ENCODE assay signal across 22 cellular contexts in the genomic region with DNA sequence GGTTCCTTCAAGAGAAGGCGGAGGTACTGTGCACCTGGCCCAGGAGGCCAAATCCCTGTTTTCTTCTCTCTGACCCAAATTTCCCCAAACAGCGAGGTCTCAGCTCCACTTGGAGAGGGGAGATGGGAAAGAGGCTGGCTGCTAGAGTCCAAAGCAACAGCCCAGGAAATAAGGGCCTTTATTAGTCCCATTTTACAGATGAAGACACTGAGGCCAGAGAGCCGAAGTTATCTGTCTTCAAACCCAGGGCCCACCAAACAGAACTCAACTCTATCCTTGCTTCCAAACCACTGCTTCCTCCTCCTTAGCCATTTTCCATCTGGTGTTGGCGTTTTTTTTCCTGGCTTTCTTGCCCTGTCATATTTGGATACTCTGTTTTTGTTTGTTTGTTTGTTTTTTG.
"Had no signal": no experiment of that assay in that cellular context is flagged by ENCODE, and none has a peak within 500 bp of the region (broad histone marks: within the 10 kb centered on the region; RNA-seq: fewer than 3 reads in every experiment).

No MANE protein-coding gene starts in this region.

- H3K27me3 ChIP-seq: brain microvascular endothelial cell, cardiac muscle cell had no signal

- FAIRE-seq: colon had no signal

- ATAC-seq: activated CD8-positive, alpha-beta T cell treated with anti-CD3 and anti-CD28 coated beads for 36 hours; activated T-cell treated with anti-CD3 and anti-CD28 coated beads, Interleukin-2, amount 50 U/mL, for 72 hours; Panc1 had no signal

- H3K36me3 ChIP-seq: brain microvascular endothelial cell, cardiac muscle cell had no signal

- H3K27ac ChIP-seq: brain microvascular endothelial cell, cardiac muscle cell had no signal

- DNase-seq: activated B cell treated with CpG ODN at 0.5 μM for 24 hours; activated CD8-positive, alpha-beta memory T cell treated with anti-CD3 and anti-CD28 coated beads, Interleukin-2, amount 50 U/mL, for 4 hours; activated CD8-positive, alpha-beta T cell treated with anti-CD3 and anti-CD28 coated beads for 36 hours; activated gamma-delta T cell treated with Interleukin-2 at 50 U/mL for 16 hours; activated naive CD4-positive, alpha-beta T cell treated with anti-CD3 and anti-CD28 coated beads, Interleukin-2, amount 10 ng/mL, durations not matched to agents 7 days and 5 days; activated naive CD8-positive, alpha-beta T cell treated with anti-CD3 and anti-CD28 coated beads for 36 hours; activated T-cell treated with anti-CD3 and anti-CD28 coated beads, Interleukin-2, amount 50 U/mL, for 72 hours; brain microvascular endothelial cell; NCI-H1092; NCI-H1417; NCI-H1930; NCI-H2171; NCI-H2227 treated with DMSO at 0.1 percent for 48 hours; NCI-H446 treated with DMSO at 0.1 percent for 48 hours; NCI-H526; NCI-H774; RPMI8226; SHP77; T-helper 9 cell had no signal

- H3K4me3 ChIP-seq: cardiac muscle cell had no signal
